In the genomic region with DNA sequence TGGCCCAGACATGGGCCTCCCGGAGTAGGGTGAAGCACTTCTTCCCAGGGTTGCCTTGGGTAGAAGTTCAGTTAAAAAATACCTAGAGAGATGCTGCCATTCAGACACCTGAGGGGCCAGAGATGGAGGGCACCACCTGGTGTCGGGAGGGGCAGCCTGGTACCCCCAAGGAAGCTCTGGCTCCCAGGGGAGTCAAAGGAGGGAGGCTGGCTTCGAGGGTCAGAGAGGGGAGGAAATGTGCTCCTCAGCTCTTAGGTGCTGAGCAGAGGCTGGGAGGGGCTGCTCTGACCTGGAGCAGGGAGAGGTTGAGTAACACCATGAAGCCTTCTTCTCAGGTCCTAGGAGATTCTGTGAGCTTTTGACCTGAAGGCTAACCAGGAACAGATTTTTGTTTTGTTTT, we compare ENCODE assay signal across 8 cellular contexts. TPM values are rescaled to one million over a fixed set of nuclear protein-coding genes. Genes with fewer than 3 reads are reported as not detected.
DNase-seq lines count a peak whose midpoint lies in the region; TF ChIP-seq lines count a peak whose summit lies in the region.

No MANE protein-coding gene starts in this region.

- H3K36me3 ChIP-seq in BLaER1 treated with 17β-estradiol and CSF1 and Interleukin-3, amounts not matched to agents 10 nM and 100 nM, result peaks cover 0 to 31% (median 0%) of the 10 kb centered on the region in 11 experiments; a peak in 5 of 22 replicates
- H3K36me3 ChIP-seq in MM.1S (replicated peaks; ENCODE audit: insufficient read depth, low read length), result no peaks in the 10 kb centered on the region
- H3K36me3 ChIP-seq in osteoblast (ENCODE audit: insufficient read depth, low read length), result peaks cover 18% of the 10 kb centered on the region

- H3K79me2 ChIP-seq in MM.1S (ENCODE audit: low read length), result 0 out of 2 replicates have a peak, but pooled peaks cover 5% of the 10 kb centered on the region
- peaks cover 84% of the 10 kb centered on the region for H3K79me2 ChIP-seq in osteoblast (ENCODE audit: insufficient read depth, low read length)

- H2AFZ ChIP-seq in MM.1S (ENCODE audit: low read length) (no peak overlapping the region), osteoblast (ENCODE audit: low read length) (no peak overlapping the region)

- peak overlapping the region; percentile 70 to 87 (median 82); a peak in 20 of 22 replicates for H3K9ac ChIP-seq in BLaER1 treated with 17β-estradiol and CSF1 and Interleukin-3, amounts not matched to agents 10 nM and 100 nM
- no peak overlapping the region for H3K9ac ChIP-seq in MM.1S (ENCODE audit: low read length)

- peak overlapping the region; percentile 97 for H3K4me3 Mint-ChIP-seq in dendritic cell treated with granulocyte-macrophage colony-stimulating factor and Interleukin-4, amounts not matched to agents 40 ng/mL and 50 ng/mL, for 4 days

- peak overlapping the region in 7 of 11 experiments; percentile 30 to 76 (median 73); a peak in 7 of 22 replicates for H3K27ac ChIP-seq in BLaER1 treated with 17β-estradiol and CSF1 and Interleukin-3, amounts not matched to agents 10 nM and 100 nM
- H3K27ac ChIP-seq in MM.1S (ENCODE audit: low read length) (no peak overlapping the region), osteoblast (ENCODE audit: low read depth, low read length) (peak overlapping the region; percentile 36)

- no peaks in the 10 kb centered on the region for H3K9me3 Mint-ChIP-seq in dendritic cell treated with granulocyte-macrophage colony-stimulating factor and Interleukin-4, amounts not matched to agents 40 ng/mL and 50 ng/mL, for 4 days

- H3K9me3 ChIP-seq in BLaER1 treated with 17β-estradiol and CSF1 and Interleukin-3, amounts not matched to agents 10 nM and 100 nM (replicated peaks in 1 of 11), result no peaks in the 10 kb centered on the region
- H3K9me3 ChIP-seq in MM.1S (replicated peaks; ENCODE audit: insufficient read depth, low read length) (no peaks in the 10 kb centered on the region), osteoblast (ENCODE audit: low read depth, low read length) (no peaks in the 10 kb centered on the region)

- H3K9me2 ChIP-seq in MM.1S (replicated peaks; ENCODE audit: insufficient read depth, low read length), result no peaks in the 10 kb centered on the region

- H3K4me1 ChIP-seq in BLaER1 treated with 17β-estradiol and CSF1 and Interleukin-3, amounts not matched to agents 10 nM and 100 nM, result peaks cover 58 to 81% (median 66%) of the 10 kb centered on the region in 10 experiments
- H3K4me1 ChIP-seq in MM.1S (ENCODE audit: low read length) (peaks cover 15% of the 10 kb centered on the region; the same call in 1 of the 2 replicates), osteoblast (ENCODE audit: insufficient read depth, low read length) (peaks cover 53% of the 10 kb centered on the region)

- H3K4me3 ChIP-seq in BLaER1 treated with 17β-estradiol and CSF1 and Interleukin-3, amounts not matched to agents 10 nM and 100 nM, result peak overlapping the region; percentile 72 to 90 (median 88); a peak in 18 of 20 replicates
- H3K4me3 ChIP-seq in MM.1S (ENCODE audit: low read length), result no peak overlapping the region
- H3K4me3 ChIP-seq in osteoblast (ENCODE audit: insufficient read depth, low read length), result peak overlapping the region; percentile 98

- intact Hi-C loops in dendritic cell treated with granulocyte-macrophage colony-stimulating factor and Interleukin-4, amounts not matched to agents 40 ng/mL and 50 ng/mL, for 4 days (cut with micrococcal nuclease), result loop anchor here (2.0 kb wide), 1 partner anchor 51 kb away; a partner anchor contains a TSS

- no peaks in the 10 kb centered on the region for H3K27me3 ChIP-seq in BLaER1 treated with 17β-estradiol and CSF1 and Interleukin-3, amounts not matched to agents 10 nM and 100 nM
- no peaks in the 10 kb centered on the region for H3K27me3 ChIP-seq in MM.1S (replicated peaks; ENCODE audit: insufficient read depth, low read length)
- no peaks in the 10 kb centered on the region for H3K27me3 ChIP-seq in osteoblast (ENCODE audit: insufficient read depth, low read length)

- TF ChIP-seq CTCF in MM.1S (IDR thresholded peaks at IDR 0.05; ENCODE audit: low read length) (no peak), osteoblast (IDR thresholded peaks at IDR 0.05; ENCODE audit: extremely low read depth, low read depth, low read length) (no peak)

- peaks cover 26% of the 10 kb centered on the region for H3K36me3 Mint-ChIP-seq in dendritic cell treated with granulocyte-macrophage colony-stimulating factor and Interleukin-4, amounts not matched to agents 40 ng/mL and 50 ng/mL, for 4 days (ENCODE audit: low read depth)

- H3K27ac Mint-ChIP-seq in dendritic cell treated with granulocyte-macrophage colony-stimulating factor and Interleukin-4, amounts not matched to agents 40 ng/mL and 50 ng/mL, for 4 days, result peak overlapping the region; percentile 93

- peaks cover 68% of the 10 kb centered on the region for H3K4me1 Mint-ChIP-seq in dendritic cell treated with granulocyte-macrophage colony-stimulating factor and Interleukin-4, amounts not matched to agents 40 ng/mL and 50 ng/mL, for 4 days (ENCODE audit: low read depth)

- DNase-seq in MM.1S (no peak), osteoblast (ENCODE audit: insufficient read length, low spot score, missing footprints) (peak; percentile 30), HUDEP-2 (lab: John Stamatoyannopoulos, UW; ENCODE audit: unreplicated experiment in 76 of 76) (no peak), NCI-H2227 treated with DMSO at 0.1 percent for 48 hours (lab: John Stamatoyannopoulos, UW) (no peak), iPS-NIHi11 (ENCODE audit: low spot score) (no peak)
- no peak for DNase-seq in activated CD8-positive, alpha-beta memory T cell treated with anti-CD3 and anti-CD28 coated beads, Interleukin-2, amount 50 U/mL, for 48 hours

- peak overlapping the region; percentile 86 to 99 (median 97) for H3K4me2 ChIP-seq in BLaER1 treated with 17β-estradiol and CSF1 and Interleukin-3, amounts not matched to agents 10 nM and 100 nM
- H3K4me2 ChIP-seq in MM.1S (ENCODE audit: low read depth, low read length) (peak overlapping the region; percentile 94), osteoblast (ENCODE audit: insufficient read depth, low read length) (peak overlapping the region; percentile 88)

- no peaks in the 10 kb centered on the region for H3K27me3 Mint-ChIP-seq in dendritic cell treated with granulocyte-macrophage colony-stimulating factor and Interleukin-4, amounts not matched to agents 40 ng/mL and 50 ng/mL, for 4 days

- H3F3A ChIP-seq in MM.1S (ENCODE audit: insufficient read depth, low read length), result no peaks in the 10 kb centered on the region

- H4K20me1 ChIP-seq in BLaER1 treated with 17β-estradiol and CSF1 and Interleukin-3, amounts not matched to agents 10 nM and 100 nM, result peaks cover 0 to 58% (median 0%) of the 10 kb centered on the region in 11 experiments; a peak in 5 of 22 replicates
- no peaks in the 10 kb centered on the region for H4K20me1 ChIP-seq in MM.1S (ENCODE audit: insufficient read depth, low read length)
- H4K20me1 ChIP-seq in osteoblast (ENCODE audit: insufficient read depth, low read length), result peaks cover 28% of the 10 kb centered on the region

RNA-seq across cellular contexts. Expression of a gene that starts 1.1 kb away (rescaled TPM):
- total RNA-seq in osteoblast, result 21.4 and 26.2 TPM in 2 replicates

RNA-seq across cellular contexts. Expression of a gene that starts 1.4 kb away (rescaled TPM):
- 14.5 and 15.0 TPM in 2 replicates for total RNA-seq in osteoblast

RNA-seq across cellular contexts. Expression of a gene that starts 50.4 kb away (rescaled TPM):
- total RNA-seq in osteoblast, result 38.4 and 46.6 TPM in 2 replicates
